In genomic region chr14:33702293-33702692, GRCh38 we compare ENCODE assay signal across 25 cellular contexts.
"Had no signal": no experiment of that assay in that cellular context is flagged by ENCODE, and none has a peak within 500 bp of the region (broad histone marks: within the 10 kb centered on the region; RNA-seq: fewer than 3 reads in every experiment).

No MANE protein-coding gene starts in this region.

- FAIRE-seq: pancreas, small intestine, urothelium cell line had no signal

- DNase-seq: naive thymus-derived CD8-positive, alpha-beta T cell; nephron progenitor cell; nucleus accumbens; pancreas; right cardiac atrium; right lobe of liver; sigmoid colon; small intestine; stimulated activated CD4-positive, alpha-beta T cell treated with anti-CD3 and anti-CD28 coated beads, Interleukin-15, amount 100 ng/mL, for 24 hours; stimulated activated CD4-positive, alpha-beta T cell treated with anti-CD3 and anti-CD28 coated beads, Interleukin-2, amount 100 ng/mL, for 24 hours; stimulated activated CD4-positive, alpha-beta T cell treated with anti-CD3 and anti-CD28 coated beads, Interleukin-2, amount 100 ng/mL, for 48 hours; stimulated activated CD4-positive, alpha-beta T cell treated with anti-CD3 and anti-CD28 coated beads, Interleukin-4, amount 100 ng/mL, for 24 hours; stimulated activated naive B cell treated with anti-CD40 and anti-IgM and Interleukin-4, amounts not matched to agents 10 μg/mL and 1 μg/mL and 100 μg/mL, for 72 hours; stimulated activated naive CD4-positive, alpha-beta T cell treated with Interleukin-2 at 50 U/mL for 16 hours; stomach; thyroid gland; trophoblast cell; upper lobe of left lung had no signal

- H3K36me3 ChIP-seq: neutrophil, pancreas, prostate gland, right lobe of liver, sigmoid colon, stomach, thoracic aorta, thyroid gland, tibial nerve, upper lobe of left lung had no signal

- H3K9me3 ChIP-seq: neutrophil, pancreas, prostate gland, right lobe of liver, sigmoid colon, stomach, thoracic aorta, thyroid gland, tibial nerve, upper lobe of left lung had no signal

- H3K4me3 ChIP-seq: pancreas, prostate gland, right lobe of liver, sigmoid colon, stomach, thoracic aorta, thyroid gland, tibial nerve, upper lobe of left lung had no signal

- H3K4me1 ChIP-seq: pancreas, prostate gland, right lobe of liver, sigmoid colon, thyroid gland, tibial nerve, upper lobe of left lung had no signal

- H3K27me3 ChIP-seq: neutrophil, pancreas, right lobe of liver, sigmoid colon, stomach, thyroid gland, tibial nerve had no signal

- H3K27ac ChIP-seq: neutrophil, pancreas, prostate gland, right lobe of liver, sigmoid colon, stomach, thoracic aorta, thyroid gland, tibial nerve, upper lobe of left lung had no signal

- ATAC-seq: naive thymus-derived CD8-positive, alpha-beta T cell; natural killer cell treated with Interleukin-12 subunit alpha and Interleukin-12 subunit beta and Interleukin-15 and Interleukin-18, amount 100 ng/mL, for 72 hours; pancreas; right cardiac atrium; right lobe of liver; stimulated activated effector memory CD8-positive, alpha-beta T cell treated with anti-CD3 and anti-CD28 coated beads, Interleukin-12 subunit alpha, Interleukin-12 subunit beta, amount 100 ng/mL, for 72 hours; stimulated activated naive B cell treated with anti-CD40 and anti-IgM and Interleukin-4, amounts not matched to agents 10 μg/mL and 1 μg/mL and 100 μg/mL, for 72 hours had no signal
